ENCODE assay signal across 8 cellular contexts in the genomic region with DNA sequence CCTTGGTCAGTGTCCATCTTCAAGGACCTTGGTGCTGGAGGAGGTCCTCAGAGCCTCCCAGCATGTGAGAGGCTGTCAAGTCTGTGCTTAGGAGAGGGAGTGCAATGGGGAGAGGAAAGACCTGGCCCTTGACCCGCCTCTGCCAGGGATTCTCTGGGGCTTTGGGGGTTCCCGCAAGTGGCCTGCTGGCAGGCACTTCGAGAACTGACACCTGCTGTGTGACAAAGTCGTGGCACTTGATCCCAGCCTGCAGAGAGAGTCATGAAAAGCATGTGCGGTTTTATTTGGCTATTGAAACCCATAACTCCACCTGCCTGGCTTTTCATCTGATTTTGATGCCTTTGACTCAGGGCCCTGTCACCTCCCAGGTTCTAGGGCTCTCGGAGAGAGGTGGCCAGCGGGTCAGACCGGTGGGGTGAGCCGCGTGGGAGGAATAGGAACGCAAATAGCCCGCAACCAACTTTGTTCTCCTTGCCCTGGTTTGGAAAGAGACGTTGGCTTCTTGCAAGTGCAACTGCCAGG. TPM values are rescaled to one million over a fixed set of nuclear protein-coding genes. Genes with fewer than 3 reads are reported as not detected.
DNase-seq lines count a peak whose midpoint lies in the region; ATAC-seq, FAIRE-seq and TF ChIP-seq lines count a peak whose summit lies in the region.

No MANE protein-coding gene starts in this region.

- DNase-seq in CD4-positive, CD25-positive, alpha-beta regulatory T cell, result peak in 1 of 3 donors; percentile 17
- no peak for DNase-seq in HL-60 (ENCODE audit: low read depth in 1 of 2, low spot score in 1 of 2)
- DNase-seq in body of pancreas, result no peak
- DNase-seq in small intestine, result no peak
- no peak for DNase-seq in NCI-H1436 (lab: John Stamatoyannopoulos, UW)
- no peak for DNase-seq in SHP77 treated with DMSO at 0.1 percent for 48 hours (lab: John Stamatoyannopoulos, UW)
- DNase-seq in NCI-H187 (lab: John Stamatoyannopoulos, UW), result no peak

- no peak for ATAC-seq in CD4-positive, CD25-positive, alpha-beta regulatory T cell (ENCODE audit: low read depth in 2 of 2)
- ATAC-seq in GM19395 (IDR thresholded peaks at IDR 0.05; ENCODE audit: unreplicated experiment), result peak; percentile 26
- ATAC-seq in body of pancreas, result no peak

- peaks cover 0 to 36% (median 18%) of the 10 kb centered on the region in 4 donors for H3K4me1 Mint-ChIP-seq in CD4-positive, CD25-positive, alpha-beta regulatory T cell

- TF ChIP-seq CTCF in HL-60 (IDR thresholded peaks at IDR 0.05; ENCODE audit: insufficient read depth, low read length) (no peak), body of pancreas (IDR thresholded peaks at IDR 0.05) (no peak)

- no peak overlapping the region for H3K4me3 ChIP-seq in CD4-positive, CD25-positive, alpha-beta regulatory T cell (ENCODE audit: low read depth, low read length)
- H3K4me3 ChIP-seq in HL-60 (replicated peaks; ENCODE audit: insufficient read depth, low read length) (peak overlapping the region; percentile 27), body of pancreas (no peak overlapping the region), small intestine (ENCODE audit: low read depth in 1 of 2, low read length in 2 of 2) (peak overlapping the region in 1 of 2 donors; percentile 10)

- FAIRE-seq in small intestine (lab: Jason Lieb, UNC), result no peak

- H3K27me3 ChIP-seq in CD4-positive, CD25-positive, alpha-beta regulatory T cell (ENCODE audit: control insufficient read depth, insufficient read depth, low read length), result no peaks in the 10 kb centered on the region
- no peaks in the 10 kb centered on the region for H3K27me3 ChIP-seq in HL-60 (ENCODE audit: insufficient read depth, poor library complexity, severe bottlenecking)
- no peaks in the 10 kb centered on the region for H3K27me3 ChIP-seq in body of pancreas
- no peaks in the 10 kb centered on the region for H3K27me3 ChIP-seq in small intestine (ENCODE audit: control insufficient read depth in 2 of 2, insufficient read depth in 2 of 2, low read length in 2 of 2)

- no peak overlapping the region for H3K27ac ChIP-seq in CD4-positive, CD25-positive, alpha-beta regulatory T cell (ENCODE audit: insufficient read depth, low read length, poor library complexity, severe bottlenecking)
- H3K27ac ChIP-seq in HL-60 (replicated peaks), result peak overlapping the region; percentile 99
- H3K27ac ChIP-seq in body of pancreas, result peak overlapping the region; percentile 30 to 71 (median 52)
- H3K27ac ChIP-seq in small intestine (ENCODE audit: low read depth in 1 of 2, low read length in 1 of 2), result peak overlapping the region; percentile 68 to 82

- H3K4me1 ChIP-seq in CD4-positive, CD25-positive, alpha-beta regulatory T cell (ENCODE audit: control insufficient read depth, insufficient read depth, low read length, poor library complexity, severe bottlenecking), result peaks cover 16% of the 10 kb centered on the region
- peaks cover 61% of the 10 kb centered on the region for H3K4me1 ChIP-seq in body of pancreas
- peaks cover 13 to 18% of the 10 kb centered on the region in 2 donors for H3K4me1 ChIP-seq in small intestine (ENCODE audit: control insufficient read depth in 2 of 2, insufficient read depth in 1 of 2, low read depth in 1 of 2, low read length in 1 of 2)

- no peaks in the 10 kb centered on the region for H3K27me3 Mint-ChIP-seq in CD4-positive, CD25-positive, alpha-beta regulatory T cell

- no peaks in the 10 kb centered on the region for H3K36me3 Mint-ChIP-seq in CD4-positive, CD25-positive, alpha-beta regulatory T cell

- intact Hi-C loops in body of pancreas (cut with DNase I), result no loop called here

- no peak for TF ChIP-seq POLR2A in body of pancreas (IDR thresholded peaks at IDR 0.05)

- no peaks in the 10 kb centered on the region for H3K9me3 ChIP-seq in CD4-positive, CD25-positive, alpha-beta regulatory T cell (ENCODE audit: control insufficient read depth in 2 of 2, low read length in 2 of 2)
- H3K9me3 ChIP-seq in body of pancreas (no peaks in the 10 kb centered on the region), small intestine (ENCODE audit: control insufficient read depth, low read depth) (no peaks in the 10 kb centered on the region)

- WGBS in body of pancreas, 2 donors, result 13 to 29% methylated on average over 10 to 13 of the region's 13 CpGs
- 35 to 60% (median 59%) methylated on average over 13 of the region's 13 CpGs for WGBS in small intestine, 3 donors

- peak overlapping the region; percentile 32 to 54 (median 44) for H3K4me3 Mint-ChIP-seq in CD4-positive, CD25-positive, alpha-beta regulatory T cell

- peaks cover 0 to 2% (median 0%) of the 10 kb centered on the region in 7 donors for H3K9me3 Mint-ChIP-seq in CD4-positive, CD25-positive, alpha-beta regulatory T cell

- H3K36me3 ChIP-seq in CD4-positive, CD25-positive, alpha-beta regulatory T cell (ENCODE audit: control insufficient read depth, insufficient read depth, low read length), result no peaks in the 10 kb centered on the region
- H3K36me3 ChIP-seq in body of pancreas (replicated peaks in 1 of 2; ENCODE audit: insufficient read depth in 1 of 2, low read depth in 2 of 2), result no peaks in the 10 kb centered on the region
- no peaks in the 10 kb centered on the region for H3K36me3 ChIP-seq in small intestine (ENCODE audit: control insufficient read depth in 2 of 2, insufficient read depth in 2 of 2, low read length in 2 of 2)

- H3K27ac Mint-ChIP-seq in CD4-positive, CD25-positive, alpha-beta regulatory T cell, result no peak overlapping the region

RNA-seq across cellular contexts. Expression of a gene that starts 42.8 kb away (rescaled TPM):
- 17.1 TPM for total RNA-seq in CD4-positive, CD25-positive, alpha-beta regulatory T cell
- polyA plus RNA-seq in CD4-positive, CD25-positive, alpha-beta regulatory T cell, result under 1 TPM; 0.38 to 0.80 (median 0.48) TPM
- 100 to 1,000 TPM in 1 of 2 donors, 10 to 100 TPM in 1; 76.5 to 221 TPM for total RNA-seq in body of pancreas
- 10 to 100 TPM in 1 of 3 donors, 1 to 10 TPM in 2; 9.2 to 25.6 (median 9.8) TPM for polyA plus RNA-seq in small intestine
